Comparison of ENCODE assay signal across 25 cellular contexts in the genomic region with DNA sequence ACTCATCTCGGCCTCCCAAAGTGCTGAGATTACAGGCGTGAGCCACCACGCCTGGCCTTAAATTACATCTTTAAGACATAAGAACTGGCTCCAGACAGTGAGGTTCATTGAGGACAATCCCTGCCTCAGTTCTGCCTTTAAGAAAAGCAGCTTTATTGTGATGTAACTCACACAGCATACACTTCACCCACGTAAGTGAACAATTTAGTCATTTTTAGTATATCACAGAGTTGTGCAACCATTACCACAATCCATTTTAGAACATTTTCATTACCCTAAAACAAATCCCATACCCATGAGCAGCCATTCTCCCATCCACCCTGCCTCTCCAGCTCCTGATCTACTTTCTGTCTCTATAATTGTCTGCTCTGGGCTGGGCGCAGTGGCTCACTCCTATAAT. TPM values are rescaled to one million over a fixed set of nuclear protein-coding genes. Genes with fewer than 3 reads are reported as not detected.
DNase-seq lines count a peak whose midpoint lies in the region; ATAC-seq and TF ChIP-seq lines count a peak whose summit lies in the region.
"Had no signal": no experiment of that assay in that cellular context is flagged by ENCODE, and none has a peak within 500 bp of the region (broad histone marks: within the 10 kb centered on the region; RNA-seq: fewer than 3 reads in every experiment).

No MANE protein-coding gene starts in this region.

- no peak for ATAC-seq in stimulated activated naive CD8-positive, alpha-beta T cell treated with anti-CD3 and anti-CD28 coated beads, Interleukin-15, amount 100 ng/mL, for 72 hours
- ATAC-seq in stimulated activated naive CD8-positive, alpha-beta T cell treated with anti-CD3 and anti-CD28 coated beads, Interleukin-15, Interleukin-2, amounts not matched to agents 100 U/mL and 50 U/mL, for 24 hours = no peak
- ATAC-seq in stimulated activated naive B cell treated with anti-CD40 and anti-IgM and Interleukin-4, amounts not matched to agents 10 μg/mL and 1 μg/mL and 100 μg/mL, for 72 hours (replicated peaks) = no peak
- no peak for ATAC-seq in activated CD4-positive, alpha-beta T cell treated with anti-CD3 and anti-CD28 coated beads for 36 hours
- ATAC-seq: A549, HepG2, K562 had no signal

- CTCF ChIA-PET in activated CD4-positive, alpha-beta T cell treated with anti-CD3 and anti-CD28 coated beads for 36 hours (lab: Charles Lee) = interaction anchor here (0.5 kb wide), 1 partner anchor 546 kb away, joined by 3 read pairs; no protein-coding TSS in a partner anchor

- peaks cover 13 to 32% (median 18%) of the 10 kb centered on the region in 3 donors for H3K4me1 ChIP-seq in esophagus squamous epithelium

- WGBS in esophagus squamous epithelium, 2 donors = 87 to 95% methylated on average over 5 of the region's 5 CpGs

- DNase-seq in stimulated activated naive CD8-positive, alpha-beta T cell treated with anti-CD3 and anti-CD28 coated beads, Interleukin-15, amount 100 ng/mL, for 72 hours = no peak
- no peak for DNase-seq in stimulated activated naive CD8-positive, alpha-beta T cell treated with anti-CD3 and anti-CD28 coated beads, Interleukin-15, Interleukin-2, amounts not matched to agents 100 U/mL and 50 U/mL, for 24 hours
- DNase-seq in NB4 (ENCODE audit: low read depth) = peak; percentile 39
- no peak for DNase-seq in stimulated activated naive B cell treated with anti-CD40 and anti-IgM and Interleukin-4, amounts not matched to agents 10 μg/mL and 1 μg/mL and 100 μg/mL, for 72 hours
- no peak for DNase-seq in activated CD8-positive, alpha-beta memory T cell treated with anti-CD3 and anti-CD28 coated beads, Interleukin-2, amount 50 U/mL, for 48 hours
- no peak for DNase-seq in activated CD4-positive, alpha-beta T cell treated with anti-CD3 and anti-CD28 coated beads for 36 hours
- DNase-seq in esophagus squamous epithelium (lab: John Stamatoyannopoulos, UW) = no peak
- DNase-seq: CD4-positive, alpha-beta T cell; COR-L47; DMS79 treated with DMSO at 0.1 percent for 48 hours; HFFc6; MG63; NCI-H1105 treated with DMSO at 0.1 percent for 48 hours; NCI-H2029 treated with DMSO at 0.1 percent for 48 hours; NCI-H226; NCI-H524 treated with DMSO at 0.1 percent for 48 hours; Peyer's patch had no signal

- no peaks in the 10 kb centered on the region for H3K27me3 ChIP-seq in esophagus squamous epithelium
- H3K27me3 ChIP-seq: MG63, Peyer's patch, SJSA1 had no signal

- POLR2A ChIA-PET in activated CD4-positive, alpha-beta T cell treated with anti-CD3 and anti-CD28 coated beads for 36 hours (lab: Charles Lee) = interaction anchor here (1.0 kb wide), 1 partner anchor 12 kb away, joined by 5 read pairs; no protein-coding TSS in a partner anchor

- H3K27me3 Mint-ChIP-seq in stimulated activated naive CD8-positive, alpha-beta T cell treated with anti-CD3 and anti-CD28 coated beads, Interleukin-15, amount 100 ng/mL, for 72 hours = no peaks in the 10 kb centered on the region
- no peaks in the 10 kb centered on the region for H3K27me3 Mint-ChIP-seq in dendritic cell treated with granulocyte-macrophage colony-stimulating factor and Interleukin-4, amounts not matched to agents 40 ng/mL and 50 ng/mL, for 4 days
- H3K27me3 Mint-ChIP-seq in stimulated activated naive B cell treated with anti-CD40 and anti-IgM and Interleukin-4, amounts not matched to agents 10 μg/mL and 1 μg/mL and 100 μg/mL, for 72 hours = no peaks in the 10 kb centered on the region
- H3K27me3 Mint-ChIP-seq in activated CD4-positive, alpha-beta T cell treated with anti-CD3 and anti-CD28 coated beads for 36 hours = no peaks in the 10 kb centered on the region
- H3K27me3 Mint-ChIP-seq: B cell; CD4-positive, alpha-beta T cell had no signal

- H3K9me3 ChIP-seq in esophagus squamous epithelium = no peaks in the 10 kb centered on the region
- H3K9me3 ChIP-seq: A549, MG63, Peyer's patch, SJSA1 had no signal

- no peak overlapping the region for H3K4me3 ChIP-seq in NB4 (ENCODE audit: low read depth, low read length)
- no peak overlapping the region for H3K4me3 ChIP-seq in esophagus squamous epithelium
- H3K4me3 ChIP-seq: A549, K562, MG63, Peyer's patch, SJSA1 had no signal

- TF ChIP-seq CTCF in NB4 (IDR thresholded peaks at IDR 0.05; ENCODE audit: low read depth, low read length) = no peak
- TF ChIP-seq CTCF in esophagus squamous epithelium (IDR thresholded peaks at IDR 0.05) = no peak

- no peak overlapping the region for H3K27ac ChIP-seq in esophagus squamous epithelium
- H3K27ac ChIP-seq: A549, Peyer's patch, SJSA1 had no signal

- intact Hi-C loops in dendritic cell treated with granulocyte-macrophage colony-stimulating factor and Interleukin-4, amounts not matched to agents 40 ng/mL and 50 ng/mL, for 4 days (cut with micrococcal nuclease) = no loop called here
- intact Hi-C loops in activated CD4-positive, alpha-beta T cell treated with anti-CD3 and anti-CD28 coated beads for 36 hours (cut with DNase I, micrococcal nuclease) = no loop called here
- intact Hi-C loops in esophagus squamous epithelium (cut with DNase I) = no loop called here

- H3K27ac Mint-ChIP-seq in stimulated activated naive CD8-positive, alpha-beta T cell treated with anti-CD3 and anti-CD28 coated beads, Interleukin-15, amount 100 ng/mL, for 72 hours = peak overlapping the region; percentile 16 to 61
- peak overlapping the region; percentile 45 for H3K27ac Mint-ChIP-seq in dendritic cell treated with granulocyte-macrophage colony-stimulating factor and Interleukin-4, amounts not matched to agents 40 ng/mL and 50 ng/mL, for 4 days
- H3K27ac Mint-ChIP-seq in stimulated activated naive B cell treated with anti-CD40 and anti-IgM and Interleukin-4, amounts not matched to agents 10 μg/mL and 1 μg/mL and 100 μg/mL, for 72 hours = peak overlapping the region; percentile 27
- no peak overlapping the region for H3K27ac Mint-ChIP-seq in activated CD4-positive, alpha-beta T cell treated with anti-CD3 and anti-CD28 coated beads for 36 hours
- H3K27ac Mint-ChIP-seq: B cell; CD4-positive, alpha-beta T cell; HFFc6 had no signal

- peaks cover 28 to 96% (median 48%) of the 10 kb centered on the region in 3 donors for H3K36me3 ChIP-seq in esophagus squamous epithelium

- no peak overlapping the region for H3K4me3 Mint-ChIP-seq in stimulated activated naive CD8-positive, alpha-beta T cell treated with anti-CD3 and anti-CD28 coated beads, Interleukin-15, amount 100 ng/mL, for 72 hours
- no peak overlapping the region for H3K4me3 Mint-ChIP-seq in dendritic cell treated with granulocyte-macrophage colony-stimulating factor and Interleukin-4, amounts not matched to agents 40 ng/mL and 50 ng/mL, for 4 days
- no peak overlapping the region for H3K4me3 Mint-ChIP-seq in stimulated activated naive B cell treated with anti-CD40 and anti-IgM and Interleukin-4, amounts not matched to agents 10 μg/mL and 1 μg/mL and 100 μg/mL, for 72 hours
- no peak overlapping the region for H3K4me3 Mint-ChIP-seq in activated CD4-positive, alpha-beta T cell treated with anti-CD3 and anti-CD28 coated beads for 36 hours
- H3K4me3 Mint-ChIP-seq: B cell; CD4-positive, alpha-beta T cell; HFFc6 had no signal

- H3K4me1 Mint-ChIP-seq in stimulated activated naive CD8-positive, alpha-beta T cell treated with anti-CD3 and anti-CD28 coated beads, Interleukin-15, amount 100 ng/mL, for 72 hours = peaks cover 24% of the 10 kb centered on the region
- H3K4me1 Mint-ChIP-seq in dendritic cell treated with granulocyte-macrophage colony-stimulating factor and Interleukin-4, amounts not matched to agents 40 ng/mL and 50 ng/mL, for 4 days (ENCODE audit: low read depth) = peaks cover 99% of the 10 kb centered on the region
- peaks cover 2 to 16% of the 10 kb centered on the region in 2 donors for H3K4me1 Mint-ChIP-seq in stimulated activated naive B cell treated with anti-CD40 and anti-IgM and Interleukin-4, amounts not matched to agents 10 μg/mL and 1 μg/mL and 100 μg/mL, for 72 hours
- H3K4me1 Mint-ChIP-seq in activated CD4-positive, alpha-beta T cell treated with anti-CD3 and anti-CD28 coated beads for 36 hours = peaks cover 36% of the 10 kb centered on the region

- no peaks in the 10 kb centered on the region for H3K9me3 Mint-ChIP-seq in stimulated activated naive CD8-positive, alpha-beta T cell treated with anti-CD3 and anti-CD28 coated beads, Interleukin-15, amount 100 ng/mL, for 72 hours
- H3K9me3 Mint-ChIP-seq in dendritic cell treated with granulocyte-macrophage colony-stimulating factor and Interleukin-4, amounts not matched to agents 40 ng/mL and 50 ng/mL, for 4 days = no peaks in the 10 kb centered on the region
- H3K9me3 Mint-ChIP-seq in stimulated activated naive B cell treated with anti-CD40 and anti-IgM and Interleukin-4, amounts not matched to agents 10 μg/mL and 1 μg/mL and 100 μg/mL, for 72 hours = no peaks in the 10 kb centered on the region
- no peaks in the 10 kb centered on the region for H3K9me3 Mint-ChIP-seq in activated CD4-positive, alpha-beta T cell treated with anti-CD3 and anti-CD28 coated beads for 36 hours (ENCODE audit: low read depth)
- H3K9me3 Mint-ChIP-seq: CD4-positive, alpha-beta T cell; HFFc6 had no signal

- TF ChIP-seq POLR2A in NB4 (IDR thresholded peaks at IDR 0.05; ENCODE audit: extremely low read depth, insufficient read length) (no peak), esophagus squamous epithelium (IDR thresholded peaks at IDR 0.05) (no peak)

- H3K36me3 Mint-ChIP-seq in dendritic cell treated with granulocyte-macrophage colony-stimulating factor and Interleukin-4, amounts not matched to agents 40 ng/mL and 50 ng/mL, for 4 days (ENCODE audit: low read depth) = peaks cover 92% of the 10 kb centered on the region
- H3K36me3 Mint-ChIP-seq in stimulated activated naive B cell treated with anti-CD40 and anti-IgM and Interleukin-4, amounts not matched to agents 10 μg/mL and 1 μg/mL and 100 μg/mL, for 72 hours = peaks cover 44 to 60% of the 10 kb centered on the region in 2 donors
- peaks cover 62% of the 10 kb centered on the region for H3K36me3 Mint-ChIP-seq in activated CD4-positive, alpha-beta T cell treated with anti-CD3 and anti-CD28 coated beads for 36 hours (ENCODE audit: low read depth)

RNA-seq across cellular contexts. Expression of a gene that starts 24.0 kb away (rescaled TPM):
- total RNA-seq in activated CD4-positive, alpha-beta T cell treated with anti-CD3 and anti-CD28 coated beads for 36 hours = under 1 TPM; 0.39 to 0.42 TPM
- total RNA-seq in esophagus squamous epithelium = 1 to 10 TPM in 3 of 4 donors, not detected in 1; 4.6 to 6.9 (median 4.7) TPM
- total RNA-seq: HFFc6, HT-29, LHCN-M2 had no signal

RNA-seq across cellular contexts. Expression of a gene that starts 36.9 kb away (rescaled TPM):
- total RNA-seq in activated CD4-positive, alpha-beta T cell treated with anti-CD3 and anti-CD28 coated beads for 36 hours = 10 to 100 TPM; 52.4 to 62.8 TPM
- total RNA-seq in esophagus squamous epithelium = 100 to 1,000 TPM in 1 of 4 donors, 10 to 100 TPM in 3; 68.5 to 119 (median 87.7) TPM

RNA-seq across cellular contexts. Expression of a gene that starts 37.2 kb away (rescaled TPM):
- total RNA-seq in activated CD4-positive, alpha-beta T cell treated with anti-CD3 and anti-CD28 coated beads for 36 hours = 10 to 100 TPM; 25.4 to 32.6 TPM
- total RNA-seq in esophagus squamous epithelium = 10 to 100 TPM; 16.6 to 29.0 (median 17.9) TPM

RNA-seq across cellular contexts. Expression of a gene that starts 50.9 kb away (rescaled TPM):
- 10 to 100 TPM; 70.6 to 87.6 TPM for total RNA-seq in activated CD4-positive, alpha-beta T cell treated with anti-CD3 and anti-CD28 coated beads for 36 hours
- total RNA-seq in esophagus squamous epithelium = 100 to 1,000 TPM; 105 to 236 (median 149) TPM
